In the genomic region with DNA sequence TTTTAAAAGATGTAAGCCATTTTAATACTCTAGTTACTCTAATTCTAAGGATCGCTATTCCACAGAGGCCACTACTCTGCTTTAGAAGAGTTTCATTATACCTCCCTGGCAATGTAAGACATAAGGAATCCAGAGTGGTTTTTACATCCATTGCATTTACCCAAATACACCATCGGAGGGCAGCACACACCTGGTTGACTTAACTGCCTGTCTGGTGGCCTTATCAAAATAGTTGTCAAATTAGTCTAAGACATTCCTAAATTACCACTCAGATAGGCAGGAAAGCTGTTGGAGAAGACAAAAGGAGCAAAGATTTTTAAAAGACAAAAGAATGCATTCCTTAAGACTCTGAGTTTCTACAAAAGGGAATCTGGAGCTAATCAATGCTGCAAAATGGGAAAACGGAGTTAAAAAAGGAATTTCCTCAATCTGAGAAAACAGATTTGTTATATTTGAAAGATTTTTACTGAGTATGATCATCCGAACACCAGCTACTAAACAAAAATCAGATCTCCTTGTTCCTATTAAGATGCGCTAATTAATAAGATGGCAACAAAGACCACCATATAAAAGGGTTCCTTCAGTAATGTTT, we compare ENCODE assay signal across 8 cellular contexts. TPM values are rescaled to one million over a fixed set of nuclear protein-coding genes. Genes with fewer than 3 reads are reported as not detected.
DNase-seq lines count a peak whose midpoint lies in the region; ATAC-seq and TF ChIP-seq lines count a peak whose summit lies in the region.

No MANE protein-coding gene starts in this region.

- H3K4me1 ChIP-seq in body of pancreas (peaks cover 14% of the 10 kb centered on the region), spleen (no peaks in the 10 kb centered on the region)

- TF ChIP-seq POLR2A in body of pancreas (IDR thresholded peaks at IDR 0.05) = no peak
- no peak for TF ChIP-seq POLR2A in spleen (IDR thresholded peaks at IDR 0.05)

- H3K4me3 ChIP-seq in body of pancreas = no peak overlapping the region
- H3K4me3 ChIP-seq in spleen = no peak overlapping the region

- intact Hi-C loops in body of pancreas (cut with DNase I) (loop anchor here (10.0 kb wide), 2 partner anchors 79 to 299 kb away; no protein-coding TSS in a partner anchor), spleen (cut with DNase I; ENCODE audit: low total_unique reads) (loop anchor here (10.0 kb wide), 1 partner anchor 299 kb away; no protein-coding TSS in a partner anchor)

- ATAC-seq in GM21576 (IDR thresholded peaks at IDR 0.05; ENCODE audit: unreplicated experiment) = peak; percentile 73
- ATAC-seq in body of pancreas = peak; percentile 82

- no peaks in the 10 kb centered on the region for H3K9me3 ChIP-seq in body of pancreas
- no peaks in the 10 kb centered on the region for H3K9me3 ChIP-seq in spleen

- 37 to 40% methylated on average over 5 of the region's 5 CpGs for WGBS in body of pancreas, 2 donors
- 60 to 66% (median 62%) methylated on average over 5 of the region's 5 CpGs for WGBS in spleen, 5 donors

- H3K36me3 ChIP-seq in body of pancreas (replicated peaks in 1 of 2; ENCODE audit: insufficient read depth in 1 of 2, low read depth in 2 of 2) (no peaks in the 10 kb centered on the region), spleen (peaks cover 0 to 9% (median 0%) of the 10 kb centered on the region in 6 donors)

- DNase-seq in DMS114 treated with DMSO at 0.1 percent for 48 hours (lab: John Stamatoyannopoulos, UW; ENCODE audit: unreplicated experiment) (peak; percentile 75), MV-4-11 (lab: John Stamatoyannopoulos, UW) (peak; percentile 63), SHP77 treated with DMSO at 0.1 percent for 48 hours (lab: John Stamatoyannopoulos, UW) (peak; percentile 58), body of pancreas (peak; percentile 64 to 72 (median 68)), iPS-NIHi11 (ENCODE audit: low spot score) (peak; percentile 68), spleen (no peak), T-helper 9 cell (no peak)

- no peaks in the 10 kb centered on the region for H3K27me3 ChIP-seq in body of pancreas
- no peaks in the 10 kb centered on the region for H3K27me3 ChIP-seq in spleen (replicated peaks in 1 of 7)

- TF ChIP-seq CTCF in body of pancreas (IDR thresholded peaks at IDR 0.05) = peak; percentile 39 to 90 (median 84)
- peak in 10 of 11 experiments; percentile 40 to 83 (median 74) for TF ChIP-seq CTCF in spleen (IDR thresholded peaks at IDR 0.05 in 8 of 11, conservative IDR thresholded peaks at IDR 0.05 in 3 of 11)

- H3K27ac ChIP-seq in body of pancreas (no peak overlapping the region), spleen (no peak overlapping the region)

RNA-seq across cellular contexts. Expression of a gene that starts 33.8 kb away (rescaled TPM):
- 10 to 100 TPM; 36.3 to 54.4 TPM for total RNA-seq in body of pancreas
- 10 to 100 TPM; 18.3 to 44.4 (median 36.7) TPM for total RNA-seq in spleen
- polyA plus RNA-seq in spleen = 1 to 10 TPM; 1.0 to 3.1 (median 1.2) TPM

Comparison
In these comparisons a context has a peak if more than half of its experiments do, and no peak if none do; other contexts are left out.
1. DNase-seq: peak in DMS114 treated with DMSO at 0.1 percent for 48 hours (single experiment), MV-4-11 (single experiment), SHP77 treated with DMSO at 0.1 percent for 48 hours (single experiment), body of pancreas (4 of 4) and iPS-NIHi11 (single experiment); none in spleen (single experiment) and T-helper 9 cell (single experiment).